8 cellular contexts compared by ENCODE assay signal in the genomic region with DNA sequence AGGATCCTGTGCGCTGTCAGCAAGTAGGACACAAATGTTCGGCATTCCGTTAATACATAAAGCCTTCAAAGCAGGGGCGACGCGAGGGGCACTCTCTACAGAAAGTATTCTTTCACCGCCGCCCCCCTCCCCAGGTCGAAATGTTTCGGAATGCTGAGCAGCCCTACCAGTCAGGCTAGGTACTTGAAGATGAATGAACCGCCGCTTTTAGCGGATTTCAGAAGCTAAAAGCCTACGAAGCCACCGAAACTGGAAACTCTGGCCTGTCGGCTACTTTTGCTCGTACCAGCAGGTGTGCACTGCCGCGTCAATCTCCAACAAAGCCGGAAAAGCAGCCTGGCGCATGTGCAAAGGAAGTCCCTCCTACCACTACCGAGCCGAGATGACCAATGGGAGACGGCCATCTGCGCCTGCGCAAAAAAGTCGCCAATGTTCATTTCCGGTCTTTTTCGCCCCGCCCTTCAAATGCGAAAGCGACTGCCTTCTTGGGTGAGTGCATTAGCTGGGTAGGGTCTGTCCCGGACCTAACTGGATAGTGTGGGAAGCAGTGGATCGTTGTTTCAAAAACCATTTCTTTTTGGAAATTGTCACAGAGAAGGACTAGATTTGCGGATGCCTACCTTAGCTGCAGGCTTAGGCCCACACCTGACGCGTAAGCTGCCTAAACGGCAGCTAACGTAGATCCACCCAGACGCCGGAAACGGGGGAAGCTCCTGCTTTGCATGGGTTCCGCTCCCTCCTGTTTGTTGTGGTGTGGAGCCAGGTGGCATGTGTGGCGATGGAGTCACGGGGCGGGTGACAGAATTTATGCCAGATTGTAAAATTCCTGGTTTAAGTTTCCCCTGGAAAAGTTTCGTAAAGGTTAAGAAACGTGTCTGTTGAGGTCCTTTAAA. TPM values are rescaled to one million over a fixed set of nuclear protein-coding genes. Genes with fewer than 3 reads are reported as not detected.
DNase-seq lines count a peak whose midpoint lies in the region; ATAC-seq and TF ChIP-seq lines count a peak whose summit lies in the region.

A gene (minus strand): TSS at position 301 of the 893 bp plus-strand sequence. CDS start 534 bp downstream, outside the sequence.

- H3K9ac ChIP-seq in HUES6 (ENCODE audit: low read length): peak within 1 kb of the TSS; percentile 91

- H3K27me3 ChIP-seq in CD4-positive, alpha-beta T cell (ENCODE audit: control insufficient read depth, insufficient read depth, low read length): no peaks in the 10 kb centered on the region
- H3K27me3 ChIP-seq in HUES6 (ENCODE audit: control insufficient read depth, insufficient read depth, low read length) (no peaks in the 10 kb centered on the region), esophagus (ENCODE audit: control insufficient read depth in 1 of 2, insufficient read depth in 2 of 2, low read length in 2 of 2) (no peaks in the 10 kb centered on the region)

- WGBS in esophagus, 2 donors: 0% methylated on average over 48 of the region's 48 CpGs

- intact Hi-C loops in CD4-positive, alpha-beta T cell (cut with DNase I, micrococcal nuclease): loop anchor here (1.0 to 10.0 kb wide), 6 partner anchors 31 to 581 kb away; a partner anchor contains a TSS

- H3K9me3 Mint-ChIP-seq in CD4-positive, alpha-beta T cell: no peaks in the 10 kb centered on the region
- H3K9me3 Mint-ChIP-seq in stimulated activated effector memory CD8-positive, alpha-beta T cell treated with anti-CD3 and anti-CD28 coated beads, Interleukin-12 subunit alpha, Interleukin-12 subunit beta, amount 100 ng/mL, for 72 hours: no peaks in the 10 kb centered on the region

- no peaks in the 10 kb centered on the region for H3K9me3 ChIP-seq in CD4-positive, alpha-beta T cell (ENCODE audit: control insufficient read depth, low read length)
- no peaks in the 10 kb centered on the region for H3K9me3 ChIP-seq in HUES6 (ENCODE audit: control insufficient read depth, insufficient read depth, low read depth, low read length)
- no peaks in the 10 kb centered on the region for H3K9me3 ChIP-seq in esophagus (ENCODE audit: control insufficient read depth in 2 of 2, insufficient read depth in 1 of 2, low read depth in 1 of 2, low read length in 1 of 2)

- H3K4me3 Mint-ChIP-seq in CD4-positive, alpha-beta T cell: peak within 1 kb of the TSS; percentile 97
- H3K4me3 Mint-ChIP-seq in stimulated activated effector memory CD8-positive, alpha-beta T cell treated with anti-CD3 and anti-CD28 coated beads, Interleukin-12 subunit alpha, Interleukin-12 subunit beta, amount 100 ng/mL, for 72 hours: peak within 1 kb of the TSS; percentile 95

- peak; percentile 96 to 99 (median 98) for DNase-seq in CD4-positive, alpha-beta T cell
- peak; percentile 98 for DNase-seq in activated CD8-positive, alpha-beta memory T cell treated with anti-CD3 and anti-CD28 coated beads, Interleukin-2, amount 50 U/mL, for 1 hour (ENCODE audit: extremely low read depth)
- peak; percentile 99 for DNase-seq in myocyte (ENCODE audit: low read depth)
- DNase-seq in stimulated activated effector memory CD8-positive, alpha-beta T cell treated with anti-CD3 and anti-CD28 coated beads, Interleukin-12 subunit alpha, Interleukin-12 subunit beta, amount 100 ng/mL, for 72 hours (ENCODE audit: low spot score in 2 of 2): peak; percentile 96 to 100
- no peak for DNase-seq in nucleus accumbens (lab: John Stamatoyannopoulos, UW)

- H3K36me3 Mint-ChIP-seq in CD4-positive, alpha-beta T cell (ENCODE audit: low read depth): peaks cover 60% of the 10 kb centered on the region
- peaks cover 88% of the 10 kb centered on the region for H3K36me3 Mint-ChIP-seq in stimulated activated effector memory CD8-positive, alpha-beta T cell treated with anti-CD3 and anti-CD28 coated beads, Interleukin-12 subunit alpha, Interleukin-12 subunit beta, amount 100 ng/mL, for 72 hours

- no peaks in the 10 kb centered on the region for H3K27me3 Mint-ChIP-seq in CD4-positive, alpha-beta T cell

- POLR2A ChIA-PET in CD4-positive, alpha-beta T cell (lab: Charles Lee): interaction anchor here (0.6 to 3.7 kb wide), 26 partner anchors 8 to 1169 kb away, joined by 3 to 102 read pairs (median 4); a partner anchor contains a TSS

- H3K4me3 ChIP-seq in HUES6 (ENCODE audit: low read depth, low read length): peak within 1 kb of the TSS; percentile 95
- H3K4me3 ChIP-seq in esophagus (ENCODE audit: low read depth in 1 of 2, low read length in 2 of 2): peak within 1 kb of the TSS; percentile 65 to 95

- no peak for TF ChIP-seq CTCF in CD4-positive, alpha-beta T cell (IDR thresholded peaks at IDR 0.05)

- H3K4me1 ChIP-seq in HUES6 (ENCODE audit: control insufficient read depth, insufficient read depth, low read length) (0 out of 2 replicates have a peak, but pooled peaks cover 3% of the 10 kb centered on the region), esophagus (ENCODE audit: control insufficient read depth in 2 of 2, insufficient read depth in 2 of 2, low read length in 1 of 2) (peaks cover 3% of the 10 kb centered on the region in 2 donors)

- CTCF ChIA-PET in CD4-positive, alpha-beta T cell (lab: Charles Lee): interaction anchor here (1.0 to 4.5 kb wide), 5 partner anchors 23 to 264 kb away, joined by 3 to 30 read pairs (median 8); a partner anchor contains a TSS

- H3K27ac ChIP-seq in CD4-positive, alpha-beta T cell (ENCODE audit: low read depth, low read length): peak within 1 kb of the TSS; percentile 90
- H3K27ac ChIP-seq in HUES6 (ENCODE audit: low read depth, low read length) (peak within 1 kb of the TSS; percentile 78), esophagus (ENCODE audit: low read depth in 2 of 2, low read length in 1 of 2) (peak within 1 kb of the TSS; percentile 85 to 96)

- peak within 1 kb of the TSS; percentile 100 for H3K27ac Mint-ChIP-seq in CD4-positive, alpha-beta T cell
- peak within 1 kb of the TSS; percentile 97 for H3K27ac Mint-ChIP-seq in stimulated activated effector memory CD8-positive, alpha-beta T cell treated with anti-CD3 and anti-CD28 coated beads, Interleukin-12 subunit alpha, Interleukin-12 subunit beta, amount 100 ng/mL, for 72 hours

- H3K4me1 Mint-ChIP-seq in CD4-positive, alpha-beta T cell (ENCODE audit: low read depth): peaks cover 59% of the 10 kb centered on the region
- peaks cover 50% of the 10 kb centered on the region for H3K4me1 Mint-ChIP-seq in stimulated activated effector memory CD8-positive, alpha-beta T cell treated with anti-CD3 and anti-CD28 coated beads, Interleukin-12 subunit alpha, Interleukin-12 subunit beta, amount 100 ng/mL, for 72 hours

- ATAC-seq in CD4-positive, alpha-beta T cell (ENCODE audit: poor library complexity): peak; percentile 87
- peak; percentile 88 for ATAC-seq in GM21390 (IDR thresholded peaks at IDR 0.05; ENCODE audit: unreplicated experiment)
- peak; percentile 95 for ATAC-seq in stimulated activated effector memory CD8-positive, alpha-beta T cell treated with anti-CD3 and anti-CD28 coated beads, Interleukin-12 subunit alpha, Interleukin-12 subunit beta, amount 100 ng/mL, for 72 hours

- H3K36me3 ChIP-seq in HUES6 (ENCODE audit: control insufficient read depth, insufficient read depth, low read length) (peaks cover 8% of the 10 kb centered on the region), esophagus (ENCODE audit: control insufficient read depth in 2 of 2, insufficient read depth in 2 of 2, low read length in 1 of 2) (no peaks in the 10 kb centered on the region)

RNA-seq across cellular contexts. Expression of the gene that starts here (rescaled TPM):
- 1 to 10 TPM; 2.3 to 2.4 TPM for total RNA-seq in CD4-positive, alpha-beta T cell
- 1 to 10 TPM; 1.3 TPM for polyA plus RNA-seq in esophagus
- total RNA-seq in myocyte: 6.9 and 8.9 TPM in 2 replicates
- polyA plus RNA-seq in myocyte (2012): 3.4 TPM

Comparison
In these comparisons a context has a peak if more than half of its experiments do, and no peak if none do; other contexts are left out.
1. DNase-seq: peak in CD4-positive, alpha-beta T cell (10 of 10), activated CD8-positive, alpha-beta memory T cell treated with anti-CD3 and anti-CD28 coated beads, Interleukin-2, amount 50 U/mL, for 1 hour (single experiment), myocyte (single experiment) and stimulated activated effector memory CD8-positive, alpha-beta T cell treated with anti-CD3 and anti-CD28 coated beads, Interleukin-12 subunit alpha, Interleukin-12 subunit beta, amount 100 ng/mL, for 72 hours (2 of 2); none in nucleus accumbens (0 of 56).
2. Peak in every context shown above with its lines, with median percentiles within 50 percentile points of each other: ATAC-seq and H3K27ac ChIP-seq.